In genomic region chr7:128915841-128916642, GRCh38 we compare ENCODE assay signal across 13 cellular contexts. TPM values are rescaled to one million over a fixed set of nuclear protein-coding genes. Genes with fewer than 3 reads are reported as not detected.
A peak's percentile ranks its signal among the peaks of the same experiment; 100 is the strongest.
DNase-seq lines count a peak whose midpoint lies in the region; ATAC-seq, FAIRE-seq and TF ChIP-seq lines count a peak whose summit lies in the region.
"Had no signal": no experiment of that assay in that cellular context is flagged by ENCODE, and none has a peak within 500 bp of the region (broad histone marks: within the 10 kb centered on the region; RNA-seq: fewer than 3 reads in every experiment).

No MANE protein-coding gene starts in this region.

- peak overlapping the region; percentile 85 for H3K23ac ChIP-seq in neuronal stem cell (ENCODE audit: low read depth, low read length, poor library complexity)

- no peak for FAIRE-seq in D721Med (lab: Jason Lieb, UNC)

- H3K27me3 ChIP-seq in neuronal stem cell (ENCODE audit: control insufficient read depth in 3 of 3, insufficient read depth in 3 of 3, low read depth in 1 of 3, low read length in 3 of 3) = peaks cover 0 to 84% (median 39%) of the 10 kb centered on the region in 3 experiments

- H2BK12ac ChIP-seq in neuronal stem cell (ENCODE audit: low read length) = no peak overlapping the region

- no peaks in the 10 kb centered on the region for H3K36me3 Mint-ChIP-seq in stimulated activated naive CD8-positive, alpha-beta T cell treated with anti-CD3 and anti-CD28 coated beads, Interleukin-15, Interleukin-2, amounts not matched to agents 100 ng/mL and 50 ng/mL, for 24 hours (ENCODE audit: low read depth)
- no peaks in the 10 kb centered on the region for H3K36me3 Mint-ChIP-seq in effector memory CD8-positive, alpha-beta T cell (ENCODE audit: insufficient read depth)

- H2AFZ ChIP-seq in neuronal stem cell (ENCODE audit: low read length) = peak overlapping the region; percentile 86

- H3K27ac Mint-ChIP-seq in stimulated activated naive CD8-positive, alpha-beta T cell treated with anti-CD3 and anti-CD28 coated beads, Interleukin-15, Interleukin-2, amounts not matched to agents 100 ng/mL and 50 ng/mL, for 24 hours = no peak overlapping the region
- peak overlapping the region; percentile 30 to 35 for H3K27ac Mint-ChIP-seq in effector memory CD8-positive, alpha-beta T cell

- H3K9ac ChIP-seq in neuronal stem cell (ENCODE audit: low read depth, low read length, poor library complexity) = peak overlapping the region; percentile 30

- peaks cover 0 to 1% of the 10 kb centered on the region in 2 donors for H3K9me3 ChIP-seq in neuronal stem cell (replicated peaks in 1 of 2; ENCODE audit: control insufficient read depth in 2 of 2, insufficient read depth in 1 of 2, low read depth in 1 of 2, low read length in 2 of 2)

- ATAC-seq in stimulated activated naive CD8-positive, alpha-beta T cell treated with anti-CD3 and anti-CD28 coated beads, Interleukin-15, Interleukin-2, amounts not matched to agents 100 U/mL and 50 U/mL, for 24 hours = no peak
- ATAC-seq in effector memory CD8-positive, alpha-beta T cell (replicated peaks) = no peak
- ATAC-seq in HG03097 (IDR thresholded peaks at IDR 0.05; ENCODE audit: low FRiP score, unreplicated experiment) = no peak

- H3K27me3 Mint-ChIP-seq in stimulated activated naive CD8-positive, alpha-beta T cell treated with anti-CD3 and anti-CD28 coated beads, Interleukin-15, Interleukin-2, amounts not matched to agents 100 ng/mL and 50 ng/mL, for 24 hours = peaks cover 44% of the 10 kb centered on the region
- H3K27me3 Mint-ChIP-seq in effector memory CD8-positive, alpha-beta T cell = peaks cover 68 to 88% of the 10 kb centered on the region in 2 donors

- peaks cover 3 to 15% of the 10 kb centered on the region in 2 donors for H3K4me1 ChIP-seq in neuronal stem cell (ENCODE audit: control insufficient read depth in 2 of 2, insufficient read depth in 1 of 2, low read depth in 1 of 2, low read length in 2 of 2)

- H3K36me3 ChIP-seq in neuronal stem cell (replicated peaks in 1 of 2; ENCODE audit: control insufficient read depth in 2 of 2, insufficient read depth in 2 of 2, low read length in 2 of 2) = no peaks in the 10 kb centered on the region
- H3K36me3 ChIP-seq: WERI-Rb-1 had no signal

- H2AK5ac ChIP-seq in neuronal stem cell (ENCODE audit: low read depth, low read length) = peak overlapping the region; percentile 63

- peaks cover 9% of the 10 kb centered on the region for H3K4me1 Mint-ChIP-seq in stimulated activated naive CD8-positive, alpha-beta T cell treated with anti-CD3 and anti-CD28 coated beads, Interleukin-15, Interleukin-2, amounts not matched to agents 100 ng/mL and 50 ng/mL, for 24 hours (ENCODE audit: low read depth)
- peaks cover 4 to 11% of the 10 kb centered on the region in 2 donors for H3K4me1 Mint-ChIP-seq in effector memory CD8-positive, alpha-beta T cell (ENCODE audit: low read depth in 2 of 2)

- WGBS in neuronal stem cell (ENCODE audit: extremely low coverage in 2 of 2, insufficient read length in 2 of 2, insufficient replicate concordance in 1 of 2), 2 donors = no CpG with 5 or more reads among the region's 69 CpGs

- no peak overlapping the region for H4K8ac ChIP-seq in neuronal stem cell (ENCODE audit: low read depth, low read length)

- H2BK120ac ChIP-seq in neuronal stem cell (ENCODE audit: low read depth, low read length) = no peak overlapping the region

- H4K91ac ChIP-seq in neuronal stem cell (ENCODE audit: low read depth, low read length, poor library complexity) = no peak overlapping the region

- peak overlapping the region; percentile 82 for H3K14ac ChIP-seq in neuronal stem cell (ENCODE audit: low read length)

- H3K18ac ChIP-seq in neuronal stem cell (ENCODE audit: low read length) = peak overlapping the region; percentile 71

- H3K27ac ChIP-seq in neuronal stem cell (replicated peaks; ENCODE audit: low read length) = no peak overlapping the region
- H3K27ac ChIP-seq: WERI-Rb-1 had no signal

- H3K4me2 ChIP-seq in neuronal stem cell (ENCODE audit: insufficient read depth, low read length, poor library complexity, severe bottlenecking) = peak overlapping the region; percentile 37

- H3K79me1 ChIP-seq in neuronal stem cell (ENCODE audit: low read depth, low read length) = peaks cover 2% of the 10 kb centered on the region

- H3K4me3 Mint-ChIP-seq in stimulated activated naive CD8-positive, alpha-beta T cell treated with anti-CD3 and anti-CD28 coated beads, Interleukin-15, Interleukin-2, amounts not matched to agents 100 ng/mL and 50 ng/mL, for 24 hours = peak overlapping the region; percentile 73
- peak overlapping the region in 1 of 2 donors; percentile 68 for H3K4me3 Mint-ChIP-seq in effector memory CD8-positive, alpha-beta T cell

- no peak for DNase-seq in stimulated activated naive CD8-positive, alpha-beta T cell treated with anti-CD3 and anti-CD28 coated beads, Interleukin-15, Interleukin-2, amounts not matched to agents 100 U/mL and 50 U/mL, for 24 hours
- DNase-seq in effector memory CD8-positive, alpha-beta T cell = no peak
- DNase-seq in neuronal stem cell (ENCODE audit: low spot score) (no peak), D721Med (ENCODE audit: insufficient read length, low spot score) (no peak), NCI-H1417 treated with DMSO at 0.1 percent for 48 hours (lab: John Stamatoyannopoulos, UW) (no peak)
- no peak for DNase-seq in central memory CD4-positive, alpha-beta T cell
- DNase-seq: activated T-cell treated with anti-CD3 and anti-CD28 coated beads for 4 hours, DMS53, Kasumi-1, occipital lobe, WERI-Rb-1 had no signal

- H2BK15ac ChIP-seq in neuronal stem cell (ENCODE audit: low read length) = no peak overlapping the region

- H3K4ac ChIP-seq in neuronal stem cell (ENCODE audit: low read length) = no peak overlapping the region

- no peak for TF ChIP-seq CTCF in D721Med (IDR thresholded peaks at IDR 0.05; ENCODE audit: insufficient read depth, missing control alignments)

- H2BK5ac ChIP-seq in neuronal stem cell (ENCODE audit: low read length) = no peak overlapping the region

- peak overlapping the region; percentile 11 to 66 for H3K4me3 ChIP-seq in neuronal stem cell (ENCODE audit: low read length in 2 of 2)

- no peaks in the 10 kb centered on the region for H3K9me3 Mint-ChIP-seq in stimulated activated naive CD8-positive, alpha-beta T cell treated with anti-CD3 and anti-CD28 coated beads, Interleukin-15, Interleukin-2, amounts not matched to agents 100 ng/mL and 50 ng/mL, for 24 hours
- H3K9me3 Mint-ChIP-seq in effector memory CD8-positive, alpha-beta T cell = no peaks in the 10 kb centered on the region

RNA-seq across cellular contexts. Expression of gene KCP, which starts 5.5 kb away (rescaled TPM):
- 1.0 TPM for polyA plus RNA-seq in neuronal stem cell (2013, experiment 1 of 2)
- 1.1 TPM for polyA plus RNA-seq in neuronal stem cell (2013, experiment 2 of 2)

RNA-seq across cellular contexts. Expression of gene IRF5, which starts 21.7 kb away (rescaled TPM):
- polyA plus RNA-seq in neuronal stem cell (2013, experiment 1 of 2) = 0.64 TPM
- 0.71 TPM for polyA plus RNA-seq in neuronal stem cell (2013, experiment 2 of 2)

RNA-seq across cellular contexts. Expression of gene ATP6V1F, which starts 53.4 kb away (rescaled TPM):
- polyA plus RNA-seq in neuronal stem cell (2013, experiment 1 of 2) = 216 TPM
- polyA plus RNA-seq in neuronal stem cell (2013, experiment 2 of 2) = 208 TPM
